In the genomic region with DNA sequence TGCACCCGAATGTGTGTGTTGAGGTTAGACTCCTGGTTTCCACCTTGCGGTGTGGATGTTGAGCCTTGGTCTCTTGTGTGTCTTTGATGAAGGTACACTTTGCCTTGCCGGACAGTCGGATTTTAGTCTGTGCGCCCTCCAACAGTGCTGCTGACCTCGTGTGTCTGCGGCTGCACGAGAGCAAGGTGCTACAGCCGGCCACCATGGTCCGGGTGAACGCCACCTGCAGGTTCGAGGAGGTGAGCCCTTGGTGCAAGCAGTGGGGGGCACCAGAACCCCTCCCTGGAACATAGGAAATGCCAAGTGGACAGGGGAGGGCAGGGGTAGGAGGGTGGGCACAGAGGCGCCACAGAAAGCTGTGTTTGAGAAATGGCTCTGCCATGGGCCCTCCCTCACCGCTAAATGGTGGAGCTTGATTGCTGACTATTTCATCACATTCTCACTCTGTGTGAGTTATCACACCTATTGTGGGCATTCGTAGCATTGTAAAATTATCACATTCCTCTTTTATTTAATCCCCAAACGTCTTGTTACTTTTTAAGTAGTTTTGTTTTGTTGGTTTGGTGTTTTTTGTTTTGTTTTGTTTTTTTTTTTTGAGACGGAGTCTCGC, we compare ENCODE assay signal across 22 cellular contexts. TPM values are rescaled to one million over a fixed set of nuclear protein-coding genes. Genes with fewer than 3 reads are reported as not detected.
DNase-seq lines count a peak whose midpoint lies in the region; ATAC-seq and TF ChIP-seq lines count a peak whose summit lies in the region.
"Had no signal": no experiment of that assay in that cellular context is flagged by ENCODE, and none has a peak within 500 bp of the region (broad histone marks: within the 10 kb centered on the region; RNA-seq: fewer than 3 reads in every experiment).

No MANE protein-coding gene starts in this region.

- H3K27me3 Mint-ChIP-seq in activated CD4-positive, alpha-beta T cell treated with anti-CD3 and anti-CD28 coated beads, Interleukin-2, amount 10 ng/mL, durations not matched to agents 7 days and 5 days, result peaks cover 3% of the 10 kb centered on the region

- no peak overlapping the region for H3K9ac ChIP-seq in OCI-LY1 (ENCODE audit: low read length)
- H3K9ac ChIP-seq: BLaER1 treated with 17β-estradiol and CSF1 and Interleukin-3, amounts not matched to agents 10 nM and 100 nM; GM23248 had no signal

- DNase-seq in activated CD4-positive, alpha-beta T cell treated with anti-CD3 and anti-CD28 coated beads, Interleukin-2, amount 10 ng/mL, durations not matched to agents 7 days and 5 days, result no peak
- DNase-seq in activated CD4-positive, alpha-beta T cell treated with anti-CD3 and anti-CD28 coated beads, Interleukin-2, amount 50 U/mL, for 4 hours, result no peak
- peak; percentile 20 for DNase-seq in iPS-NIHi11 (ENCODE audit: low spot score)
- peak; percentile 33 to 71 for DNase-seq in suprapubic skin (ENCODE audit: low spot score in 2 of 2)
- DNase-seq in COR-L47 (lab: John Stamatoyannopoulos, UW), result no peak
- DNase-seq: DMS 273 treated with DMSO at 0.1 percent for 48 hours, GM23248, HFFc6, Kasumi-1, NCI-H1417 treated with DMSO at 0.1 percent for 48 hours, NCI-H1930, NCI-H2171, NCI-H446, NCI-H774, Peyer's patch, SHP77, T-helper 1 cell had no signal

- H3K4me3 ChIP-seq in OCI-LY1 (ENCODE audit: low read depth, low read length, poor library complexity, severe bottlenecking) (no peak overlapping the region), suprapubic skin (no peak overlapping the region)
- H3K4me3 ChIP-seq: BLaER1 treated with 17β-estradiol and CSF1 and Interleukin-3, amounts not matched to agents 10 nM and 100 nM; GM23248; Peyer's patch had no signal

- no peaks in the 10 kb centered on the region for H4K20me1 ChIP-seq in OCI-LY1 (ENCODE audit: insufficient read depth, low read length)

- no peaks in the 10 kb centered on the region for H3K9me2 ChIP-seq in OCI-LY1 (ENCODE audit: low read depth, low read length)

- H3K27me3 ChIP-seq in OCI-LY1 (ENCODE audit: insufficient read depth, low read length) (no peaks in the 10 kb centered on the region), suprapubic skin (peaks cover 3% of the 10 kb centered on the region)
- H3K27me3 ChIP-seq: BLaER1 treated with 17β-estradiol and CSF1 and Interleukin-3, amounts not matched to agents 10 nM and 100 nM; Peyer's patch had no signal

- H3F3A ChIP-seq in OCI-LY1 (ENCODE audit: insufficient read depth, low read length), result 0 out of 2 replicates have a peak, but pooled peaks cover 11% of the 10 kb centered on the region

- H3K9me3 Mint-ChIP-seq in activated CD4-positive, alpha-beta T cell treated with anti-CD3 and anti-CD28 coated beads, Interleukin-2, amount 10 ng/mL, durations not matched to agents 7 days and 5 days, result no peaks in the 10 kb centered on the region
- H3K9me3 Mint-ChIP-seq: HFFc6 had no signal

- H3K27ac Mint-ChIP-seq in activated CD4-positive, alpha-beta T cell treated with anti-CD3 and anti-CD28 coated beads, Interleukin-2, amount 10 ng/mL, durations not matched to agents 7 days and 5 days, result peak overlapping the region; percentile 41
- H3K27ac Mint-ChIP-seq: HFFc6 had no signal

- POLR2A ChIA-PET in activated CD4-positive, alpha-beta T cell treated with anti-CD3 and anti-CD28 coated beads, Interleukin-2, amount 10 ng/mL, durations not matched to agents 7 days and 5 days (lab: Charles Lee), result no interaction called here

- H3K36me3 ChIP-seq in OCI-LY1 (ENCODE audit: insufficient read depth, low read length) (no peaks in the 10 kb centered on the region), suprapubic skin (no peaks in the 10 kb centered on the region)
- H3K36me3 ChIP-seq: BLaER1 treated with 17β-estradiol and CSF1 and Interleukin-3, amounts not matched to agents 10 nM and 100 nM; Peyer's patch had no signal

- CTCF ChIA-PET in activated CD4-positive, alpha-beta T cell treated with anti-CD3 and anti-CD28 coated beads, Interleukin-2, amount 10 ng/mL, durations not matched to agents 7 days and 5 days (lab: Charles Lee), result no interaction called here

- ATAC-seq in GM18505 (IDR thresholded peaks at IDR 0.05; ENCODE audit: unreplicated experiment) (no peak), GM19397 (IDR thresholded peaks at IDR 0.05; ENCODE audit: unreplicated experiment) (no peak)
- ATAC-seq: SK-N-SH treated with all-trans-retinoic acid at 6 μM for 48 hours had no signal

- peaks cover 1% of the 10 kb centered on the region for H3K4me1 Mint-ChIP-seq in activated CD4-positive, alpha-beta T cell treated with anti-CD3 and anti-CD28 coated beads, Interleukin-2, amount 10 ng/mL, durations not matched to agents 7 days and 5 days

- H3K4me1 ChIP-seq in OCI-LY1 (ENCODE audit: insufficient read depth, low read length, severe bottlenecking) (peaks cover 76% of the 10 kb centered on the region), suprapubic skin (peaks cover 2% of the 10 kb centered on the region)

- TF ChIP-seq CTCF in OCI-LY1 (IDR thresholded peaks at IDR 0.05; ENCODE audit: low read length), result peak; percentile 55
- no peak for TF ChIP-seq CTCF in suprapubic skin (IDR thresholded peaks at IDR 0.05)

- H3K27ac ChIP-seq in OCI-LY1 (ENCODE audit: low read depth, low read length, poor library complexity, severe bottlenecking) (no peak overlapping the region), suprapubic skin (no peak overlapping the region)
- H3K27ac ChIP-seq: BLaER1 treated with 17β-estradiol and CSF1 and Interleukin-3, amounts not matched to agents 10 nM and 100 nM; GM23248; Peyer's patch had no signal

- H3K4me2 ChIP-seq in OCI-LY1 (ENCODE audit: low read length), result no peak overlapping the region
- H3K4me2 ChIP-seq: BLaER1 treated with 17β-estradiol and CSF1 and Interleukin-3, amounts not matched to agents 10 nM and 100 nM had no signal

- no peak overlapping the region for H2AFZ ChIP-seq in OCI-LY1 (ENCODE audit: low read length)
- H2AFZ ChIP-seq: GM23248 had no signal

- H3K9me3 ChIP-seq in OCI-LY1 (ENCODE audit: low read length), result no peaks in the 10 kb centered on the region
- H3K9me3 ChIP-seq in suprapubic skin, result no peaks in the 10 kb centered on the region
- H3K9me3 ChIP-seq: BLaER1 treated with 17β-estradiol and CSF1 and Interleukin-3, amounts not matched to agents 10 nM and 100 nM; Peyer's patch had no signal

- H3K79me2 ChIP-seq in OCI-LY1 (ENCODE audit: insufficient read depth, low read length), result no peaks in the 10 kb centered on the region

- no peak overlapping the region for H3K4me3 Mint-ChIP-seq in activated CD4-positive, alpha-beta T cell treated with anti-CD3 and anti-CD28 coated beads, Interleukin-2, amount 10 ng/mL, durations not matched to agents 7 days and 5 days
- H3K4me3 Mint-ChIP-seq: HFFc6 had no signal

- 87% methylated on average over 13 of the region's 18 CpGs for WGBS in suprapubic skin

- no peak for TF ChIP-seq EP300 in suprapubic skin (IDR thresholded peaks at IDR 0.05)

- TF ChIP-seq POLR2A in suprapubic skin (IDR thresholded peaks at IDR 0.05), result no peak
- TF ChIP-seq POLR2A in GM18505 (IDR thresholded peaks at IDR 0.05; ENCODE audit: borderline replicate concordance, extremely low read depth, insufficient read depth, insufficient read length), result no peak

- H3K36me3 Mint-ChIP-seq in activated CD4-positive, alpha-beta T cell treated with anti-CD3 and anti-CD28 coated beads, Interleukin-2, amount 10 ng/mL, durations not matched to agents 7 days and 5 days (ENCODE audit: low read depth), result no peaks in the 10 kb centered on the region

RNA-seq across cellular contexts. Expression of a gene that starts 26.4 kb away (rescaled TPM):
- under 1 TPM; 0.10 TPM for total RNA-seq in activated CD4-positive, alpha-beta T cell treated with anti-CD3 and anti-CD28 coated beads, Interleukin-2, amount 10 ng/mL, durations not matched to agents 7 days and 5 days
- total RNA-seq in suprapubic skin, result 1 to 10 TPM; 1.2 to 2.8 (median 2.2) TPM
- total RNA-seq: GM23248 had no signal

RNA-seq across cellular contexts. Expression of a gene that starts 41.6 kb away (rescaled TPM):
- 100 to 1,000 TPM; 112 to 138 TPM for total RNA-seq in activated CD4-positive, alpha-beta T cell treated with anti-CD3 and anti-CD28 coated beads, Interleukin-2, amount 10 ng/mL, durations not matched to agents 7 days and 5 days
- total RNA-seq in suprapubic skin, result 10 to 100 TPM; 35.7 to 78.2 (median 39.1) TPM

RNA-seq across cellular contexts. Expression of a gene that starts 54.3 kb away (rescaled TPM):
- total RNA-seq in activated CD4-positive, alpha-beta T cell treated with anti-CD3 and anti-CD28 coated beads, Interleukin-2, amount 10 ng/mL, durations not matched to agents 7 days and 5 days, result not detected
- total RNA-seq in suprapubic skin, result under 1 TPM in 2 of 4 donors, not detected in 2; 0.68 to 0.80 TPM
- total RNA-seq: GM23248 had no signal

RNA-seq across cellular contexts. Expression of a gene that starts 56.7 kb away (rescaled TPM):
- total RNA-seq in activated CD4-positive, alpha-beta T cell treated with anti-CD3 and anti-CD28 coated beads, Interleukin-2, amount 10 ng/mL, durations not matched to agents 7 days and 5 days, result 10 to 100 TPM; 17.4 to 25.5 TPM
- total RNA-seq in suprapubic skin, result 10 to 100 TPM; 27.4 to 66.1 (median 36.1) TPM

RNA-seq across cellular contexts. Expression of a gene that starts 58.9 kb away (rescaled TPM):
- under 1 TPM; 0.25 to 0.83 TPM for total RNA-seq in activated CD4-positive, alpha-beta T cell treated with anti-CD3 and anti-CD28 coated beads, Interleukin-2, amount 10 ng/mL, durations not matched to agents 7 days and 5 days
- 1 to 10 TPM in 1 of 4 donors, under 1 TPM in 3; 0.49 to 3.4 (median 0.70) TPM for total RNA-seq in suprapubic skin
- total RNA-seq: GM23248, HFFc6, Peyer's patch had no signal

Comparison
In these comparisons a context has a peak if more than half of its experiments do, and no peak if none do; other contexts are left out.
1. DNase-seq: peak in iPS-NIHi11 (single experiment) and suprapubic skin (2 of 2); none in activated CD4-positive, alpha-beta T cell treated with anti-CD3 and anti-CD28 coated beads, Interleukin-2, amount 10 ng/mL, durations not matched to agents 7 days and 5 days (single experiment), activated CD4-positive, alpha-beta T cell treated with anti-CD3 and anti-CD28 coated beads, Interleukin-2, amount 50 U/mL, for 4 hours (0 of 2) and COR-L47 (single experiment).